Comparison of ENCODE assay signal across 8 cellular contexts in the genomic region with DNA sequence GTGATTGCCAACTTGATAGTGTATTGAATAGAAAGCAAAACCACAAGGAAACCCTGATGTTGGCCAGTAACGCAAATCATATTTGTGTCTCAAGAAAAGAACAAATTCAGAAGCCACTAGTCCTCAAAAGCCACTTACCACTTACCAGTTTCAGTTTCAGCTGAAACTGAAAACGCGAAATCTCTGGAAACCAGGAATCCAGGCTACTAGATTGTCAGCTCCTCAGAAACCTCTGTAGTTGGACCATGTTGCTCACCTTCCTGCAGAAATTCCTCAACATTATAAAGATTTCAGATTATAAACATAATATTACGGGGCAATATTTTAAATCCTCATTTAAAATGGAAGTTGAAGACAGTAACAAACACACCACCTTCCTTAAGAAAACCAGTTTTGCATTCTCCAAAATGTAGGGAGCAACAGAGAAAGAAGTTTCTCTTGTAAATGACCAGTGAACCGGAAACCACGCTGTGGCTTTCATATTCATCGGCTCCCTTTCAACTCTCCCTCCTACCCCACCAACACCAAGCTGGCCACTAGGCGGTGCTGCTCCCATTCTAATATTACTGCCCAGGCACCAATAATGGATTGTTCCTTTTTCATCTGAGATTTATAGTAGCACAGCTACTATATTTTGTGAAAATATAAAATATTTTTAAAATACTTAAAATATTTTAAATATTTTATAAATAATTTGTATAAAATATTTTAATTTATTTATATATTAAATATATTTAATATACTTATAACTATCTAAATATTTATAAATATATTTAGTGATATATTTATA. TPM values are rescaled to one million over a fixed set of nuclear protein-coding genes. Genes with fewer than 3 reads are reported as not detected.
DNase-seq lines count a peak whose midpoint lies in the region; ATAC-seq and TF ChIP-seq lines count a peak whose summit lies in the region.

No MANE protein-coding gene starts in this region.

- peak; percentile 79 for DNase-seq in DMS53 treated with DMSO at 0.1 percent for 48 hours (lab: John Stamatoyannopoulos, UW; ENCODE audit: unreplicated experiment)
- peak; percentile 92 for DNase-seq in KBM-7
- DNase-seq in PC-9: peak; percentile 53 to 82
- DNase-seq in activated T-cell treated with anti-CD3 and anti-CD28 coated beads, Interleukin-2, amount 50 U/mL, for 48 hours: peak; percentile 90 to 91
- peak; percentile 88 for DNase-seq in fibroblast of peridontal ligament (ENCODE audit: extremely low read depth)
- peak; percentile 58 to 86 (median 72) for DNase-seq in naive thymus-derived CD8-positive, alpha-beta T cell
- peak; percentile 82 for DNase-seq in stimulated activated naive B cell treated with anti-CD40 and anti-IgM and Interleukin-4, amounts not matched to agents 10 μg/mL and 1 μg/mL and 100 μg/mL, for 72 hours

- in situ Hi-C loops in KBM-7 (cut with MboI; ENCODE audit: low pct_unique_long_range_greater_than_20kb, low sequenced_read_pairs): no loop called here

- ATAC-seq in GM21717 (IDR thresholded peaks at IDR 0.05; ENCODE audit: unreplicated experiment): peak; percentile 66
- ATAC-seq in naive thymus-derived CD8-positive, alpha-beta T cell: peak; percentile 93 to 99
- ATAC-seq in stimulated activated naive B cell treated with anti-CD40 and anti-IgM and Interleukin-4, amounts not matched to agents 10 μg/mL and 1 μg/mL and 100 μg/mL, for 72 hours (replicated peaks): peak; percentile 78 to 85

- no peaks in the 10 kb centered on the region for H4K20me1 ChIP-seq in PC-9 (ENCODE audit: insufficient read depth)

- no peaks in the 10 kb centered on the region for H3F3A ChIP-seq in PC-9 (ENCODE audit: insufficient read depth, low read depth)

- no peaks in the 10 kb centered on the region for H3K36me3 Mint-ChIP-seq in naive thymus-derived CD8-positive, alpha-beta T cell
- H3K36me3 Mint-ChIP-seq in stimulated activated naive B cell treated with anti-CD40 and anti-IgM and Interleukin-4, amounts not matched to agents 10 μg/mL and 1 μg/mL and 100 μg/mL, for 72 hours: no peaks in the 10 kb centered on the region

- H3K4me3 Mint-ChIP-seq in naive thymus-derived CD8-positive, alpha-beta T cell: peak overlapping the region; percentile 51 to 83 (median 74)
- H3K4me3 Mint-ChIP-seq in stimulated activated naive B cell treated with anti-CD40 and anti-IgM and Interleukin-4, amounts not matched to agents 10 μg/mL and 1 μg/mL and 100 μg/mL, for 72 hours: peak overlapping the region; percentile 23 to 52

- peak; percentile 86 for TF ChIP-seq CTCF in PC-9 (conservative IDR thresholded peaks at IDR 0.05)

- no peaks in the 10 kb centered on the region for H3K9me3 Mint-ChIP-seq in naive thymus-derived CD8-positive, alpha-beta T cell
- H3K9me3 Mint-ChIP-seq in stimulated activated naive B cell treated with anti-CD40 and anti-IgM and Interleukin-4, amounts not matched to agents 10 μg/mL and 1 μg/mL and 100 μg/mL, for 72 hours: no peaks in the 10 kb centered on the region

- H3K4me1 Mint-ChIP-seq in naive thymus-derived CD8-positive, alpha-beta T cell: peaks cover 0 to 14% (median 4%) of the 10 kb centered on the region in 4 donors
- H3K4me1 Mint-ChIP-seq in stimulated activated naive B cell treated with anti-CD40 and anti-IgM and Interleukin-4, amounts not matched to agents 10 μg/mL and 1 μg/mL and 100 μg/mL, for 72 hours: peaks cover 25 to 43% of the 10 kb centered on the region in 2 donors

- H3K27me3 Mint-ChIP-seq in naive thymus-derived CD8-positive, alpha-beta T cell: peaks cover 0 to 2% (median 0%) of the 10 kb centered on the region in 5 donors
- H3K27me3 Mint-ChIP-seq in stimulated activated naive B cell treated with anti-CD40 and anti-IgM and Interleukin-4, amounts not matched to agents 10 μg/mL and 1 μg/mL and 100 μg/mL, for 72 hours: peaks cover 7 to 15% of the 10 kb centered on the region in 2 donors

- CTCF ChIA-PET in PC-9 (lab: Charles Lee): interaction anchor here (0.5 to 0.8 kb wide), 4 partner anchors 16 to 397 kb away, joined by 3 to 4 read pairs (median 3); no protein-coding TSS in a partner anchor

- peaks cover 7% of the 10 kb centered on the region for H3K4me1 ChIP-seq in PC-9 (replicated peaks; ENCODE audit: insufficient read depth)

- H3K9me3 ChIP-seq in PC-9 (ENCODE audit: insufficient read depth, low read depth): no peaks in the 10 kb centered on the region

- H3K79me2 ChIP-seq in PC-9 (ENCODE audit: low read depth): no peaks in the 10 kb centered on the region

- peak overlapping the region in 8 of 10 donors; percentile 1 to 80 (median 66) for H3K27ac Mint-ChIP-seq in naive thymus-derived CD8-positive, alpha-beta T cell
- peak overlapping the region; percentile 14 for H3K27ac Mint-ChIP-seq in stimulated activated naive B cell treated with anti-CD40 and anti-IgM and Interleukin-4, amounts not matched to agents 10 μg/mL and 1 μg/mL and 100 μg/mL, for 72 hours

- peak overlapping the region; percentile 11; the same call in 1 of the 2 replicates for H3K27ac ChIP-seq in PC-9

- BruUV-seq in PC-9 (replicated peaks; lab: Mats Ljungman, UMichigan): no TSS peak

- H3K4me2 ChIP-seq in PC-9: peak overlapping the region; percentile 67

- intact Hi-C loops in PC-9 (cut with micrococcal nuclease; ENCODE audit: unreplicated experiment): loop anchor here (1.0 to 5.0 kb wide), 4 partner anchors 197 to 433 kb away; a partner anchor contains a TSS

- H3K4me3 ChIP-seq in PC-9: peak overlapping the region; percentile 37; the same call in 1 of the 2 replicates

- H2AFZ ChIP-seq in PC-9: peak overlapping the region; percentile 71; the same call in 1 of the 2 replicates

- no peaks in the 10 kb centered on the region for H3K9me2 ChIP-seq in PC-9 (ENCODE audit: insufficient read depth)

- H3K27me3 ChIP-seq in PC-9 (ENCODE audit: insufficient read depth, low read depth): no peaks in the 10 kb centered on the region

- H3K36me3 ChIP-seq in PC-9 (ENCODE audit: low read depth): no peaks in the 10 kb centered on the region

- POLR2A ChIA-PET in PC-9 (lab: Charles Lee; ENCODE audit: unreplicated experiment): interaction anchor here (0.6 kb wide), 2 partner anchors 200 to 257 kb away, joined by 3 to 7 read pairs; no protein-coding TSS in a partner anchor
- POLR2A ChIA-PET in naive thymus-derived CD8-positive, alpha-beta T cell (lab: Charles Lee): interaction anchor here (0.9 to 1.3 kb wide), 2 partner anchors 8 to 206 kb away, joined by 3 read pairs; a partner anchor contains a TSS

RNA-seq across cellular contexts. Expression of a gene that starts 8.7 kb away (rescaled TPM):
- total RNA-seq in PC-9 (2021): 70.7 and 78.9 TPM in 2 replicates
- total RNA-seq in naive thymus-derived CD8-positive, alpha-beta T cell: 10 to 100 TPM; 41.0 to 48.9 TPM
- polyA plus RNA-seq in naive thymus-derived CD8-positive, alpha-beta T cell: 10 to 100 TPM; 30.3 to 43.2 (median 37.2) TPM

RNA-seq across cellular contexts. Expression of a gene that starts 32.3 kb away (rescaled TPM):
- 1.8 and 2.1 TPM in 2 replicates for total RNA-seq in PC-9 (2021)
- total RNA-seq in naive thymus-derived CD8-positive, alpha-beta T cell: 1 to 10 TPM in 1 of 2 experiments, not detected in 1; 1.5 TPM
- not detected for polyA plus RNA-seq in naive thymus-derived CD8-positive, alpha-beta T cell

Comparison
In these comparisons a context has a peak if more than half of its experiments do, and no peak if none do; other contexts are left out.
1. Peak in every context shown above with its lines: DNase-seq, ATAC-seq, H3K4me3 ChIP-seq and H3K27ac ChIP-seq.